In genomic region chr6:166058064-166058739, GRCh38 we compare ENCODE assay signal across 1 cellular context.
TF ChIP-seq lines count a peak whose summit lies in the region.

No MANE protein-coding gene starts in this region.

TF ChIP-seq in IMR-90, 13 proteins besides CTCF, POLR2A, EP300 and RAD21 (continued from another document):
- TF ChIP-seq RCOR1 (IDR thresholded peaks at IDR 0.05; ENCODE audit: insufficient replicate concordance, low read length) (no peak), RFX5 (IDR thresholded peaks at IDR 0.05; ENCODE audit: low read depth, low read length) (no peak), CHD1 (IDR thresholded peaks at IDR 0.05; ENCODE audit: low read depth, low read length) (no peak)
